9 cellular contexts compared by ENCODE assay signal in the genomic region with DNA sequence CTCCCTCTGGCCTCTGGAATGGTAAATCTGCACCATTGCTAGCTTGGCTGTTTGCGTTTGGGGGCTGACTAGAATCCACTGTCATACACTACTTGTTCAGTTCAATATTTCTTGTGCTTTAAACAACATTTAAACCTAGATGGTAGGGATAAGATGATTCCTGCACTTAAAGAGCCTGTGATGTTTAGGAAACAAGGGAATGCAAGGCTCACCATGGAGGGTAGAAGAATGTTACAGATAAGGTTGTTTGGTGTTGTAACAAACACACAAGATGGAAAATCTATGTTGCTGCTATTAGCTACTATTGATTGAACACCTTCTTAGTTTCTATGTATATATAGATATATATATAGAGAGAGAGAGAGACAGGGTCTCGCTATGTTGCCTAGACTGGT. TPM values are rescaled to one million over a fixed set of nuclear protein-coding genes. Genes with fewer than 3 reads are reported as not detected.
DNase-seq lines count a peak whose midpoint lies in the region; ATAC-seq and TF ChIP-seq lines count a peak whose summit lies in the region.
"Had no signal": no experiment of that assay in that cellular context is flagged by ENCODE, and none has a peak within 500 bp of the region (broad histone marks: within the 10 kb centered on the region; RNA-seq: fewer than 3 reads in every experiment).

No MANE protein-coding gene starts in this region.

- peak overlapping the region; percentile 96 for H3K27ac Mint-ChIP-seq in activated CD4-positive, alpha-beta T cell treated with anti-CD3 and anti-CD28 coated beads for 36 hours
- H3K27ac Mint-ChIP-seq in activated CD8-positive, alpha-beta T cell treated with anti-CD3 and anti-CD28 coated beads for 36 hours: peak overlapping the region; percentile 60
- H3K27ac Mint-ChIP-seq in immature natural killer cell: peak overlapping the region in 4 of 6 donors; percentile 47 to 78 (median 61)
- H3K27ac Mint-ChIP-seq in neural progenitor cell: no peak overlapping the region

- no peak overlapping the region for H3K4me2 ChIP-seq in neural progenitor cell

- peaks cover 80% of the 10 kb centered on the region for H3K4me1 Mint-ChIP-seq in activated CD4-positive, alpha-beta T cell treated with anti-CD3 and anti-CD28 coated beads for 36 hours
- peaks cover 82% of the 10 kb centered on the region for H3K4me1 Mint-ChIP-seq in activated CD8-positive, alpha-beta T cell treated with anti-CD3 and anti-CD28 coated beads for 36 hours (ENCODE audit: low read depth)
- H3K4me1 Mint-ChIP-seq in immature natural killer cell (peaks cover 40 to 49% of the 10 kb centered on the region in 2 donors), neural progenitor cell (peaks cover 56% of the 10 kb centered on the region)

- no peaks in the 10 kb centered on the region for H3K9me3 Mint-ChIP-seq in activated CD4-positive, alpha-beta T cell treated with anti-CD3 and anti-CD28 coated beads for 36 hours (ENCODE audit: low read depth)
- H3K9me3 Mint-ChIP-seq in activated CD8-positive, alpha-beta T cell treated with anti-CD3 and anti-CD28 coated beads for 36 hours: no peaks in the 10 kb centered on the region
- H3K9me3 Mint-ChIP-seq in immature natural killer cell (no peaks in the 10 kb centered on the region), neural progenitor cell (peaks cover under 1% of the 10 kb centered on the region)

- H4K20me1 ChIP-seq in neural progenitor cell (ENCODE audit: low read depth): peaks cover 75% of the 10 kb centered on the region

- intact Hi-C loops in activated CD4-positive, alpha-beta T cell treated with anti-CD3 and anti-CD28 coated beads for 36 hours (cut with DNase I, micrococcal nuclease): loop anchor here (1.0 to 10.0 kb wide), 8 partner anchors 21 to 1032 kb away; a partner anchor contains a TSS
- intact Hi-C loops in activated CD8-positive, alpha-beta T cell treated with anti-CD3 and anti-CD28 coated beads for 36 hours (cut with micrococcal nuclease): loop anchor here (5.0 kb wide), 1 partner anchor 36 kb away; no protein-coding TSS in a partner anchor

- H3K36me3 ChIP-seq in subcutaneous abdominal adipose tissue (ENCODE audit: control insufficient read depth in 5 of 5, insufficient read depth in 5 of 5, low read length in 5 of 5) (peaks cover 0 to 7% (median 2%) of the 10 kb centered on the region in 5 donors), neural progenitor cell (no peaks in the 10 kb centered on the region)

- no peaks in the 10 kb centered on the region for H3K27me3 Mint-ChIP-seq in activated CD4-positive, alpha-beta T cell treated with anti-CD3 and anti-CD28 coated beads for 36 hours
- no peaks in the 10 kb centered on the region for H3K27me3 Mint-ChIP-seq in activated CD8-positive, alpha-beta T cell treated with anti-CD3 and anti-CD28 coated beads for 36 hours
- no peaks in the 10 kb centered on the region for H3K27me3 Mint-ChIP-seq in immature natural killer cell (ENCODE audit: low read depth in 3 of 3)
- H3K27me3 Mint-ChIP-seq in neural progenitor cell (ENCODE audit: insufficient read depth, low read depth): no peaks in the 10 kb centered on the region

- ATAC-seq in activated CD4-positive, alpha-beta T cell treated with anti-CD3 and anti-CD28 coated beads for 36 hours: no peak
- no peak for ATAC-seq in activated CD8-positive, alpha-beta T cell treated with anti-CD3 and anti-CD28 coated beads for 36 hours
- ATAC-seq in HG03432 (IDR thresholded peaks at IDR 0.05; ENCODE audit: unreplicated experiment): no peak
- ATAC-seq in HG03108 (IDR thresholded peaks at IDR 0.05; ENCODE audit: unreplicated experiment): no peak

- H3K27ac ChIP-seq in subcutaneous abdominal adipose tissue (ENCODE audit: low read depth, low read length) (peak overlapping the region; percentile 83), neural progenitor cell (no peak overlapping the region)

- peaks cover 3% of the 10 kb centered on the region for H3K36me3 Mint-ChIP-seq in activated CD4-positive, alpha-beta T cell treated with anti-CD3 and anti-CD28 coated beads for 36 hours (ENCODE audit: low read depth)
- H3K36me3 Mint-ChIP-seq in activated CD8-positive, alpha-beta T cell treated with anti-CD3 and anti-CD28 coated beads for 36 hours (ENCODE audit: low read depth): peaks cover under 1% of the 10 kb centered on the region
- H3K36me3 Mint-ChIP-seq in immature natural killer cell: no peaks in the 10 kb centered on the region
- H3K36me3 Mint-ChIP-seq in neural progenitor cell: peaks cover 2% of the 10 kb centered on the region

- no peaks in the 10 kb centered on the region for H3K27me3 ChIP-seq in subcutaneous abdominal adipose tissue (ENCODE audit: control insufficient read depth in 5 of 5, insufficient read depth in 4 of 5, low read length in 5 of 5)
- H3K27me3 ChIP-seq in neural progenitor cell: no peaks in the 10 kb centered on the region
- H3K27me3 ChIP-seq: testis had no signal

- H3K9ac ChIP-seq in subcutaneous abdominal adipose tissue (ENCODE audit: low read length in 5 of 5) (no peak overlapping the region), neural progenitor cell (no peak overlapping the region)

- TF ChIP-seq CTCF in activated CD8-positive, alpha-beta T cell treated with anti-CD3 and anti-CD28 coated beads for 36 hours (IDR thresholded peaks at IDR 0.05): no peak
- no peak for TF ChIP-seq CTCF in neural progenitor cell (IDR thresholded peaks at IDR 0.05)

- H3K9me3 ChIP-seq in subcutaneous abdominal adipose tissue (ENCODE audit: control insufficient read depth in 5 of 5, low read length in 5 of 5) (no peaks in the 10 kb centered on the region), neural progenitor cell (ENCODE audit: low read depth) (no peaks in the 10 kb centered on the region)
- H3K9me3 ChIP-seq: testis had no signal

- POLR2A ChIA-PET in activated CD4-positive, alpha-beta T cell treated with anti-CD3 and anti-CD28 coated beads for 36 hours (lab: Charles Lee): interaction anchor here (0.7 to 1.0 kb wide), 5 partner anchors 63 to 1596 kb away, joined by 3 to 6 read pairs (median 3); no protein-coding TSS in a partner anchor
- POLR2A ChIA-PET in activated CD8-positive, alpha-beta T cell treated with anti-CD3 and anti-CD28 coated beads for 36 hours (lab: Charles Lee): interaction anchor here (0.9 to 3.1 kb wide), 12 partner anchors 8 to 85 kb away, joined by 3 to 12 read pairs (median 4); a partner anchor contains a TSS

- H3K79me2 ChIP-seq in neural progenitor cell (ENCODE audit: low read depth): peaks cover 23% of the 10 kb centered on the region

- H3K4me3 ChIP-seq in subcutaneous abdominal adipose tissue (ENCODE audit: low read depth in 1 of 5, low read length in 5 of 5): peak overlapping the region in 1 of 5 donors; percentile 19
- H3K4me3 ChIP-seq in neural progenitor cell: no peak overlapping the region
- H3K4me3 ChIP-seq: testis had no signal

- H3K4me1 ChIP-seq in subcutaneous abdominal adipose tissue (ENCODE audit: control insufficient read depth in 5 of 5, insufficient read depth in 5 of 5, low read length in 5 of 5) (peaks cover 31 to 66% (median 63%) of the 10 kb centered on the region in 5 donors), neural progenitor cell (peaks cover 65% of the 10 kb centered on the region)

- CTCF ChIA-PET in activated CD4-positive, alpha-beta T cell treated with anti-CD3 and anti-CD28 coated beads for 36 hours (lab: Charles Lee): interaction anchor here (0.7 to 2.3 kb wide), 8 partner anchors 13 to 79 kb away, joined by 3 to 6 read pairs (median 6); no protein-coding TSS in a partner anchor
- CTCF ChIA-PET in activated CD8-positive, alpha-beta T cell treated with anti-CD3 and anti-CD28 coated beads for 36 hours (lab: Charles Lee): interaction anchor here (0.7 to 4.8 kb wide), 8 partner anchors 13 to 79 kb away, joined by 3 to 21 read pairs (median 4); no protein-coding TSS in a partner anchor

- peaks cover 44% of the 10 kb centered on the region for H3F3A ChIP-seq in neural progenitor cell (ENCODE audit: low read depth)

- H3K4me3 Mint-ChIP-seq in activated CD4-positive, alpha-beta T cell treated with anti-CD3 and anti-CD28 coated beads for 36 hours: peak overlapping the region; percentile 60
- peak overlapping the region; percentile 62 for H3K4me3 Mint-ChIP-seq in activated CD8-positive, alpha-beta T cell treated with anti-CD3 and anti-CD28 coated beads for 36 hours
- H3K4me3 Mint-ChIP-seq in immature natural killer cell (peak overlapping the region; percentile 11 to 80 (median 65)), neural progenitor cell (no peak overlapping the region)

- no peak overlapping the region for H2AFZ ChIP-seq in neural progenitor cell (replicated peaks)

- no peak for DNase-seq in activated CD4-positive, alpha-beta T cell treated with anti-CD3 and anti-CD28 coated beads for 36 hours
- no peak for DNase-seq in activated CD4-positive, alpha-beta T cell treated with anti-CD3 and anti-CD28 coated beads for 48 hours
- DNase-seq in activated CD8-positive, alpha-beta T cell treated with anti-CD3 and anti-CD28 coated beads for 36 hours: no peak
- no peak for DNase-seq in immature natural killer cell
- no peak for DNase-seq in neural progenitor cell (ENCODE audit: low spot score)
- DNase-seq: testis had no signal

RNA-seq across cellular contexts. Expression of a gene that starts 31.4 kb away (rescaled TPM):
- 1 to 10 TPM; 4.3 to 6.9 TPM for total RNA-seq in activated CD4-positive, alpha-beta T cell treated with anti-CD3 and anti-CD28 coated beads for 36 hours
- total RNA-seq in activated CD8-positive, alpha-beta T cell treated with anti-CD3 and anti-CD28 coated beads for 36 hours: 1 to 10 TPM; 4.2 to 4.9 TPM
- polyA plus RNA-seq in immature natural killer cell: 10 to 100 TPM in 2 of 3 donors, 1 to 10 TPM in 1; 5.6 to 13.0 (median 11.0) TPM
- total RNA-seq in neural progenitor cell (ENCODE audit: low replicate concordance): 21.4 and 38.0 TPM in 2 replicates
